In the genomic region with DNA sequence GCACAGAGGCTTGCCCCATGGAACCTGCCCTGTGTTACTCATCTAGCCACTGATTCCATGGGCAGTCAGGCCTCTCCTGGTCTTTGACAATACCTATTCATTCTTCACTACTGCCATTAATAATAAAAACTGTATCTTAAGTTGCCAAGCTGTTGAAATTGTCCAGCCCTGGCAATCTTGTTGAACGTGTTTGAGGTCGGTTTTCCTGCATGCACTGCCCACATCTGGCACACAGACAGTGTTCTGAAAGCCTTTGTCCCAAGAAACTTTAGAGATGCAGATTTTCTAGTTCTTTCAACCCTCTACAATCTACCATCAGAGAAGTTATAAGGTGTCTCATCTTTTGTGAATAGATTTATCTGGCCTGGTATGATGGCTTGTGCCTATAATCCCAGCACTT, we compare ENCODE assay signal across 29 cellular contexts.
"Had no signal": no experiment of that assay in that cellular context is flagged by ENCODE, and none has a peak within 500 bp of the region (broad histone marks: within the 10 kb centered on the region; RNA-seq: fewer than 3 reads in every experiment).

No MANE protein-coding gene starts in this region.

- H3K27me3 Mint-ChIP-seq: dendritic cell treated with granulocyte-macrophage colony-stimulating factor and Interleukin-4, amounts not matched to agents 40 ng/mL and 50 ng/mL, for 4 days; naive thymus-derived CD8-positive, alpha-beta T cell; stimulated activated naive CD8-positive, alpha-beta T cell treated with anti-CD3 and anti-CD28 coated beads, Interleukin-15, amount 100 ng/mL, for 72 hours had no signal

- H3K27ac ChIP-seq: esophagus muscularis mucosa, heart right ventricle, lower lobe of right lung, pancreas, right lobe of liver, suprapubic skin, transverse colon, upper lobe of right lung, uterus had no signal

- H3K9me3 ChIP-seq: pancreas, right lobe of liver, suprapubic skin, transverse colon, upper lobe of right lung, uterus had no signal

- H3K4me3 Mint-ChIP-seq: dendritic cell treated with granulocyte-macrophage colony-stimulating factor and Interleukin-4, amounts not matched to agents 40 ng/mL and 50 ng/mL, for 4 days; endodermal cell; immature natural killer cell; naive thymus-derived CD8-positive, alpha-beta T cell; nephron progenitor cell; stimulated activated naive CD8-positive, alpha-beta T cell treated with anti-CD3 and anti-CD28 coated beads, Interleukin-15, amount 100 ng/mL, for 72 hours had no signal

- H3K27me3 ChIP-seq: esophagus muscularis mucosa, heart right ventricle, pancreas, right lobe of liver, suprapubic skin, transverse colon, upper lobe of right lung, uterus had no signal

- H3K4me1 Mint-ChIP-seq: immature natural killer cell; naive thymus-derived CD8-positive, alpha-beta T cell; nephron progenitor cell; stimulated activated naive CD8-positive, alpha-beta T cell treated with anti-CD3 and anti-CD28 coated beads, Interleukin-15, amount 100 ng/mL, for 72 hours had no signal

- ATAC-seq: heart right ventricle; left ventricle myocardium superior; lower lobe of right lung; naive thymus-derived CD8-positive, alpha-beta T cell; pancreas; right lobe of liver; stimulated activated naive CD8-positive, alpha-beta T cell treated with anti-CD3 and anti-CD28 coated beads, Interleukin-15, amount 100 ng/mL, for 72 hours; upper lobe of right lung had no signal

- H3K27ac Mint-ChIP-seq: dendritic cell treated with granulocyte-macrophage colony-stimulating factor and Interleukin-4, amounts not matched to agents 40 ng/mL and 50 ng/mL, for 4 days; endodermal cell; immature natural killer cell; naive thymus-derived CD8-positive, alpha-beta T cell; nephron progenitor cell; stimulated activated naive CD8-positive, alpha-beta T cell treated with anti-CD3 and anti-CD28 coated beads, Interleukin-15, amount 100 ng/mL, for 72 hours had no signal

- H3K36me3 ChIP-seq: esophagus muscularis mucosa, heart right ventricle, lower lobe of right lung, pancreas, right lobe of liver, suprapubic skin, transverse colon, upper lobe of right lung, uterus had no signal

- DNase-seq: effector CD8-positive, alpha-beta T cell; endodermal cell; foreskin melanocyte; glutamatergic neuron; heart right ventricle; hippocampal formation; immature natural killer cell; islet precursor cell; kidney glomerular epithelial cell; left ventricle myocardium superior; lower lobe of right lung; naive thymus-derived CD8-positive, alpha-beta T cell; nephron progenitor cell; occipital lobe; pancreas; right lobe of liver; stimulated activated CD4-positive, alpha-beta T cell treated with anti-CD3 and anti-CD28 coated beads, Interleukin-12 subunit alpha, Interleukin-12 subunit beta, amount 100 ng/mL, for 4 hours; stimulated activated CD4-positive, alpha-beta T cell treated with anti-CD3 and anti-CD28 coated beads, Interleukin-1b, Interleukin-23, amount 100 ng/mL, for 48 hours; stimulated activated CD4-positive, alpha-beta T cell treated with anti-CD3 and anti-CD28 coated beads, Interleukin-4, amount 100 ng/mL, for 1 hour; stimulated activated CD8-positive, alpha-beta memory T cell treated with anti-CD3 and anti-CD28 coated beads, Interleukin-4, amount 100 ng/mL, for 48 hours; stimulated activated naive CD4-positive, alpha-beta T cell; stimulated activated naive CD8-positive, alpha-beta T cell treated with anti-CD3 and anti-CD28 coated beads, Interleukin-15, amount 100 ng/mL, for 72 hours; transverse colon; upper lobe of right lung; uterus had no signal

- H3K36me3 Mint-ChIP-seq: immature natural killer cell; naive thymus-derived CD8-positive, alpha-beta T cell had no signal

- H3K4me3 ChIP-seq: esophagus muscularis mucosa, heart right ventricle, lower lobe of right lung, pancreas, right lobe of liver, smooth muscle cell, suprapubic skin, transverse colon, upper lobe of right lung, uterus had no signal

- H3K4me1 ChIP-seq: esophagus muscularis mucosa, heart right ventricle, lower lobe of right lung, pancreas, right lobe of liver, suprapubic skin, transverse colon, upper lobe of right lung, uterus had no signal

- H3K4me2 ChIP-seq: smooth muscle cell had no signal
